ENCODE assay signal across 19 cellular contexts in the genomic region with DNA sequence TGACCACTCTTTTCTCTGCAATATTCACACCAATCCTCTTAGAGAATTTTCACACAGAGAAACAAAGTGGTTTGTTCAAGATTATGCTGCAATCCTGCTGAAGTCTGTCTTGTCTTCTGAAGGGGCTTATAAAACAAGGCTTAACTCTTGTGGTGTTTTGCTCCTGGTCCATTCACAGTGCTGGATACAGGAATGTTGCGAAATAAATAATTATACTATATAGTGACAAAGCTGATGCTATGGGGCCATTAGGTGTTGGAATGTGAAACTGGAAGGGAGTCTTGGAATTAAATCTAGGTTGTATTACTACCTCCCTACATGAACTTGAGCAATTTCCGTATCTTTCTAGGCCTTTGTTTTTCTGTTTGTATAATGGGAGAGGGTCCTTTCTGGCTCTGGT.
A peak's percentile ranks its signal among the peaks of the same experiment; 100 is the strongest.
DNase-seq lines count a peak whose midpoint lies in the region; ATAC-seq and TF ChIP-seq lines count a peak whose summit lies in the region.
"Had no signal": no experiment of that assay in that cellular context is flagged by ENCODE, and none has a peak within 500 bp of the region (broad histone marks: within the 10 kb centered on the region; RNA-seq: fewer than 3 reads in every experiment).

No MANE protein-coding gene starts in this region.

- H3K9ac ChIP-seq in mammary epithelial cell (ENCODE audit: insufficient read depth, low read length), result no peak overlapping the region
- no peak overlapping the region for H3K9ac ChIP-seq in Karpas-422 (ENCODE audit: low read length)
- H3K9ac ChIP-seq: KMS-11 had no signal

- in situ Hi-C loops in mammary epithelial cell (cut with MboI; ENCODE audit: low sequenced_read_pairs in 2 of 2), result loop anchor here in 1 of 2 donors (5.0 kb wide), 1 partner anchor 120 kb away; no protein-coding TSS in a partner anchor

- H3K4me2 ChIP-seq in mammary epithelial cell (ENCODE audit: insufficient read depth, low read depth, low read length) (no peak overlapping the region), Karpas-422 (ENCODE audit: low read depth, low read length, poor library complexity, severe bottlenecking) (no peak overlapping the region)
- H3K4me2 ChIP-seq: KMS-11 had no signal

- peaks cover 34% of the 10 kb centered on the region for H3K4me1 ChIP-seq in mammary epithelial cell (ENCODE audit: insufficient read depth, low read length)
- H3K4me1 ChIP-seq in esophagus squamous epithelium, result peaks cover 0 to 44% (median 13%) of the 10 kb centered on the region in 3 donors
- H3K4me1 ChIP-seq in vagina, result no peaks in the 10 kb centered on the region
- peaks cover 12% of the 10 kb centered on the region for H3K4me1 ChIP-seq in Karpas-422 (ENCODE audit: low read length)
- H3K4me1 ChIP-seq: Caco-2, Peyer's patch had no signal

- no TSS peak for BruUV-seq in mammary epithelial cell (replicated peaks; lab: Mats Ljungman, UMichigan)

- H3K9me3 ChIP-seq in mammary epithelial cell (replicated peaks; ENCODE audit: insufficient read depth, low read length) (no peaks in the 10 kb centered on the region), esophagus squamous epithelium (no peaks in the 10 kb centered on the region), vagina (no peaks in the 10 kb centered on the region), Karpas-422 (ENCODE audit: low read length) (no peaks in the 10 kb centered on the region)
- H3K9me3 ChIP-seq: Caco-2, Peyer's patch had no signal

- H3K4me3 ChIP-seq in mammary epithelial cell (replicated peaks in 1 of 3; ENCODE audit: insufficient read depth in 1 of 3, low read depth in 2 of 3, low read length in 3 of 3), result no peak overlapping the region
- no peak overlapping the region for H3K4me3 ChIP-seq in esophagus squamous epithelium
- H3K4me3 ChIP-seq in vagina, result no peak overlapping the region
- H3K4me3 ChIP-seq in Karpas-422 (ENCODE audit: low read length), result no peak overlapping the region
- H3K4me3 ChIP-seq: Peyer's patch, SK-N-MC had no signal

- intact Hi-C loops in mammary epithelial cell (cut with micrococcal nuclease), result loop anchor here (2.0 to 10.0 kb wide), 2 partner anchors 53 to 1267 kb away; no protein-coding TSS in a partner anchor
- intact Hi-C loops in esophagus squamous epithelium (cut with DNase I), result no loop called here
- intact Hi-C loops in vagina (cut with DNase I), result no loop called here

- TF ChIP-seq EP300 in Ishikawa (IDR thresholded peaks at IDR 0.05; ENCODE audit: borderline replicate concordance), result no peak

- H4K20me1 ChIP-seq in mammary epithelial cell (ENCODE audit: insufficient read depth, low read length) (no peaks in the 10 kb centered on the region), Karpas-422 (ENCODE audit: insufficient read depth, low read depth, low read length) (no peaks in the 10 kb centered on the region)

- H3K9me2 ChIP-seq in Karpas-422 (replicated peaks; ENCODE audit: insufficient read depth, low read length), result no peaks in the 10 kb centered on the region

- 87% methylated on average over 2 of the region's 2 CpGs for WGBS in mammary epithelial cell (ENCODE audit: low coverage, missing lambda C conversion rate)
- WGBS in esophagus squamous epithelium, 2 donors, result 47 to 83% methylated on average over 2 of the region's 2 CpGs

- H3K79me2 ChIP-seq in mammary epithelial cell (ENCODE audit: insufficient read depth, low read length) (no peaks in the 10 kb centered on the region), Karpas-422 (ENCODE audit: low read length) (no peaks in the 10 kb centered on the region)

- ATAC-seq in HG02642 (IDR thresholded peaks at IDR 0.05; ENCODE audit: poor library complexity, unreplicated experiment), result no peak
- ATAC-seq: CD8-positive, alpha-beta T cell had no signal

- H2AFZ ChIP-seq in mammary epithelial cell (ENCODE audit: low read depth, low read length), result no peak overlapping the region
- no peak overlapping the region for H2AFZ ChIP-seq in Karpas-422 (ENCODE audit: low read length)

- no peak for DNase-seq in mammary epithelial cell
- DNase-seq in esophagus squamous epithelium (lab: John Stamatoyannopoulos, UW), result no peak
- DNase-seq in vagina (ENCODE audit: extremely low spot score in 2 of 2), result no peak
- DNase-seq in HEK293T (ENCODE audit: extremely low spot score), result no peak
- DNase-seq in Karpas-422, result no peak
- DNase-seq: Caco-2; CD8-positive, alpha-beta T cell; NCI-H1092 treated with DMSO at 0.1 percent for 48 hours; NCI-H1436; NCI-H187; NCI-H446 treated with DMSO at 0.1 percent for 48 hours; NCI-H526; Peyer's patch; SIG-M5 had no signal

- TF ChIP-seq POLR2A in esophagus squamous epithelium (IDR thresholded peaks at IDR 0.05) (no peak), vagina (IDR thresholded peaks at IDR 0.05) (no peak)

- H3K36me3 ChIP-seq in mammary epithelial cell (ENCODE audit: insufficient read depth, low read length), result no peaks in the 10 kb centered on the region
- H3K36me3 ChIP-seq in esophagus squamous epithelium, result no peaks in the 10 kb centered on the region
- no peaks in the 10 kb centered on the region for H3K36me3 ChIP-seq in vagina
- no peaks in the 10 kb centered on the region for H3K36me3 ChIP-seq in Karpas-422 (ENCODE audit: insufficient read depth, low read length)
- H3K36me3 ChIP-seq: Peyer's patch had no signal

- POLR2A ChIA-PET in HEK293T (lab: Yijun Ruan, JAX), result no interaction called here

- CTCF ChIA-PET in mammary epithelial cell (lab: Charles Lee; ENCODE audit: low non-redundant PET), result no interaction called here
- CTCF ChIA-PET in HEK293T (lab: Yijun Ruan, JAX), result interaction anchor here (5.6 kb wide), 1 partner anchor 120 kb away, joined by 79 read pairs; no protein-coding TSS in a partner anchor

- H3K27me3 ChIP-seq in mammary epithelial cell (ENCODE audit: insufficient read depth, low read length) (no peaks in the 10 kb centered on the region), esophagus squamous epithelium (no peaks in the 10 kb centered on the region), vagina (no peaks in the 10 kb centered on the region), Karpas-422 (ENCODE audit: low read length) (no peaks in the 10 kb centered on the region)
- H3K27me3 ChIP-seq: Peyer's patch had no signal

- dilution Hi-C loops in mammary epithelial cell (cut with HindIII; ENCODE audit: low sequenced_read_pairs), result no loop called here

- no peak for TF ChIP-seq CTCF in mammary epithelial cell (conservative IDR thresholded peaks at IDR 0.05 in 1 of 2, IDR thresholded peaks at IDR 0.05 in 1 of 2; ENCODE audit: extremely low read depth in 1 of 2, insufficient read depth in 1 of 2, low read depth in 1 of 2, low read length in 2 of 2)
- no peak for TF ChIP-seq CTCF in esophagus squamous epithelium (IDR thresholded peaks at IDR 0.05)
- TF ChIP-seq CTCF in vagina (IDR thresholded peaks at IDR 0.05), result no peak

- no peak for TF ChIP-seq RAD21 in Ishikawa (IDR thresholded peaks at IDR 0.05; ENCODE audit: low read depth)

- H3K27ac ChIP-seq in mammary epithelial cell (ENCODE audit: insufficient read depth, low read depth, low read length) (peak overlapping the region; percentile 65), esophagus squamous epithelium (peak overlapping the region; percentile 59 to 87 (median 79)), vagina (peak overlapping the region; percentile 18), Karpas-422 (ENCODE audit: low read length) (no peak overlapping the region)
- H3K27ac ChIP-seq: C4-2B, KMS-11, Peyer's patch, SK-N-MC had no signal

TF ChIP-seq in Ishikawa, 13 proteins besides CTCF, POLR2A, EP300 and RAD21:
- peak; percentile 72 for TF ChIP-seq CEBPB (IDR thresholded peaks at IDR 0.05)
- TF ChIP-seq TAF1 (IDR thresholded peaks at IDR 0.05; ENCODE audit: low read depth), result no peak

TF ChIP-seq in HEK293T, 16 proteins besides CTCF, POLR2A, EP300 and RAD21:
- TF ChIP-seq L3MBTL2 (conservative IDR thresholded peaks at IDR 0.05), result no peak
- TF ChIP-seq, protein P1, sequence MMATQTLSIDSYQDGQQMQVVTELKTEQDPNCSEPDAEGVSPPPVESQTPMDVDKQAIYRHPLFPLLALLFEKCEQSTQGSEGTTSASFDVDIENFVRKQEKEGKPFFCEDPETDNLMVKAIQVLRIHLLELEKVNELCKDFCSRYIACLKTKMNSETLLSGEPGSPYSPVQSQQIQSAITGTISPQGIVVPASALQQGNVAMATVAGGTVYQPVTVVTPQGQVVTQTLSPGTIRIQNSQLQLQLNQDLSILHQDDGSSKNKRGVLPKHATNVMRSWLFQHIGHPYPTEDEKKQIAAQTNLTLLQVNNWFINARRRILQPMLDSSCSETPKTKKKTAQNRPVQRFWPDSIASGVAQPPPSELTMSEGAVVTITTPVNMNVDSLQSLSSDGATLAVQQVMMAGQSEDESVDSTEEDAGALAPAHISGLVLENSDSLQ (IDR thresholded peaks at IDR 0.05), result no peak
- TF ChIP-seq ARNT (IDR thresholded peaks at IDR 0.05), result no peak
- no peak for TF ChIP-seq FOXK2 (IDR thresholded peaks at IDR 0.05)
- TF ChIP-seq ELF4 (IDR thresholded peaks at IDR 0.05), result no peak
- no peak for TF ChIP-seq TARDBP (IDR thresholded peaks at IDR 0.05)
- TF ChIP-seq SP1 (IDR thresholded peaks at IDR 0.05), result no peak
- TF ChIP-seq LEF1 (IDR thresholded peaks at IDR 0.05; ENCODE audit: borderline replicate concordance), result no peak
- no peak for TF ChIP-seq FOXA1 (IDR thresholded peaks at IDR 0.05)
- TF ChIP-seq SUZ12 (IDR thresholded peaks at IDR 0.05), result no peak
- no peak for TF ChIP-seq NFRKB (IDR thresholded peaks at IDR 0.05)
- no peak for TF ChIP-seq ZNF384 (IDR thresholded peaks at IDR 0.05)
- no peak for TF ChIP-seq FOXM1 (IDR thresholded peaks at IDR 0.05; ENCODE audit: borderline replicate concordance)
- TF ChIP-seq BHLHE40 (IDR thresholded peaks at IDR 0.05; ENCODE audit: borderline replicate concordance), result no peak
- no peak for TF ChIP-seq HDGF (IDR thresholded peaks at IDR 0.05; ENCODE audit: borderline replicate concordance)
- no peak for TF ChIP-seq CTBP1 (IDR thresholded peaks at IDR 0.05; ENCODE audit: borderline replicate concordance)
